ENCODE assay signal across 1 cellular context in genomic region chr7:150898475-150899011, GRCh38.
TF ChIP-seq lines count a peak whose summit lies in the region.

No MANE protein-coding gene starts in this region.

TF ChIP-seq in HepG2, 621 proteins besides CTCF, POLR2A, EP300 and RAD21 (continued from another document):
- peak; percentile 42 for TF ChIP-seq XRCC5 (optimal IDR thresholded peaks at IDR 0.05; ENCODE audit: low read length)
- no peak for TF ChIP-seq ZNF530 (CRISPR knock-in tag; IDR thresholded peaks at IDR 0.05; ENCODE audit: low read depth)
- TF ChIP-seq SP1 (IDR thresholded peaks at IDR 0.05), result no peak
- 0 out of 2 replicates have a peak, but pooled peaks have one; percentile 19 for TF ChIP-seq SP1 (CRISPR knock-in tag; IDR thresholded peaks at IDR 0.05)
